ENCODE assay signal across 8 cellular contexts in the genomic region with DNA sequence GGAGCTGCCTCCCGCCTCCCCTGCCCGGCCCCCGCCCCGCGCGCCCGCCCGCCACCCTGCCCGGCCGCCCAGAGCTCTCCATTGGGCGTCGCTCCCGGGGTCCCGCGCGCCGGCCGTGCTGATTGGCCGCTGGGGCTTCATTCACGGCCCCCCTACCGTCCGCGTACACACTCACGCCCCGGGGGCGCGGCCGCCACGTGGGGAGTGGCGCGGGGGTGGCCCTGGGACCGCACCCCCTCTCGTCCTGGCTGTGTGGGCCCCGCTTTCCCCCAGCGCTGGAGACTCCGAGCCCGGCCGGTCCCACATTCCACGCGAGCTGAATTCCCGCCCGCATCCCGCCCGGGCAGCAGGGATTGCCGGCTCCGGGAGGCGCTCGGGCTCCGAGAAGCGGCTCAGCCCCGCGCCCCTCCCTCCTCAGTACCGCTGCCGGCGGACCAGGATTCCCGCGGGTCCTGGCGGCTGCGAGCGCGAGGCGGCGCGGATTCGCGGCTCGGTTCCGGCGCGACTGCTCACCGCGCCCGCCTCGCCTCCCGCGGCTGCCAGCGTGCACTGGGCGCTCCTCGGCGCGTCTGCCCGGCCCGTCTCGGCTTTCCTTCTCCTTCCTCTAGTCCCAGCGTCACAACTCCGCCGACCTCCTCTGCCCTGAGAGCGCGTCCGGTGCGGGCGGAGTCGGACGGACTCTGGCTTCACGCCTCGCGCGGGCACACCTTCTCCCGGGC. TPM values are rescaled to one million over a fixed set of nuclear protein-coding genes. Genes with fewer than 3 reads are reported as not detected.
DNase-seq lines count a peak whose midpoint lies in the region; ATAC-seq and TF ChIP-seq lines count a peak whose summit lies in the region.

No MANE protein-coding gene starts in this region.

- ATAC-seq in GM18505 (IDR thresholded peaks at IDR 0.05; ENCODE audit: unreplicated experiment): peak; percentile 61
- ATAC-seq in HG02943 (IDR thresholded peaks at IDR 0.05; ENCODE audit: low read depth, unreplicated experiment): peak; percentile 53

- DNase-seq in NCI-H345 treated with DMSO at 0.1 percent for 48 hours (lab: John Stamatoyannopoulos, UW; ENCODE audit: unreplicated experiment): peak; percentile 33
- DNase-seq in activated CD8-positive, alpha-beta memory T cell treated with anti-CD3 and anti-CD28 coated beads for 1 hour (ENCODE audit: extremely low read depth in 1 of 2, low read depth in 1 of 2): peak; percentile 36 to 62
- DNase-seq in effector CD8-positive, alpha-beta T cell (lab: John Stamatoyannopoulos, UW): peak; percentile 61
- peak; percentile 83 to 86 for DNase-seq in lung microvascular endothelial cell (ENCODE audit: low read depth in 2 of 2)
- peak; percentile 40 to 77 (median 69) for DNase-seq in stimulated activated CD4-positive, alpha-beta T cell treated with anti-CD3 and anti-CD28 coated beads, TNF-alpha, amount 100 ng/mL, for 24 hours (ENCODE audit: low read depth in 3 of 3)
- no peak for DNase-seq in NCI-H128 (lab: John Stamatoyannopoulos, UW; ENCODE audit: unreplicated experiment)

- TF ChIP-seq POLR2A in GM18505 (IDR thresholded peaks at IDR 0.05; ENCODE audit: borderline replicate concordance, extremely low read depth, insufficient read depth, insufficient read length): no peak

RNA-seq across cellular contexts. Expression of a gene that starts 0.5 kb away (rescaled TPM):
- total RNA-seq in lung microvascular endothelial cell: under 0.01 TPM in 1 of 2 replicates, not detected in the other

RNA-seq across cellular contexts. Expression of a gene that starts 34.5 kb away (rescaled TPM):
- 26.4 and 26.6 TPM in 2 replicates for total RNA-seq in lung microvascular endothelial cell

RNA-seq across cellular contexts. Expression of a gene that starts 41.7 kb away (rescaled TPM):
- 7.7 and 12.4 TPM in 2 replicates for total RNA-seq in lung microvascular endothelial cell

RNA-seq across cellular contexts. Expression of a gene that starts 57.2 kb away (rescaled TPM):
- total RNA-seq in lung microvascular endothelial cell: 48.8 and 59.9 TPM in 2 replicates
